25 cellular contexts compared by ENCODE assay signal in the genomic region with DNA sequence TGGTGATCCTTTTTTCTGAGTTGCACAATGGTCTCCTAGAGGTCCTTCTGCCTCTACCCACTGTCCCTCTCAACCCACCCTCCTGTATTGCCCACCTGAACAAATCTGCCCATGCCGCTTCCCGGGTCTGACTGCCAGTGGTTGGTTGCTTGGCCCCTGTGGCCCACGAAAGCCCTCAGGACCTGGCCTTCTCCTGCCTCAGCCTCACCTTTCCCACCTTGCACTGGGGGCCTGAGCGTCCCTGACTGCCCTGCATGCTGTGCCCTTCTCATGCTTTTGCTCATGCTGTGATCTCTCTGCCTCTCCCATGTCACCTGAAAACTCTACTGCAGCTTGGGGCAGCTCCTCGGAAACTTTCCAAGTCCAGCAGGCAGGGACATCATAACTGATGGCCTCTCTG.
"Had no signal": no experiment of that assay in that cellular context is flagged by ENCODE, and none has a peak within 500 bp of the region (broad histone marks: within the 10 kb centered on the region; RNA-seq: fewer than 3 reads in every experiment).

No MANE protein-coding gene starts in this region.

- H3K27ac Mint-ChIP-seq: effector memory CD8-positive, alpha-beta T cell; mesothelial cell of epicardium; natural killer cell treated with Interleukin-12 subunit alpha and Interleukin-12 subunit beta and Interleukin-15 and Interleukin-18, amount 100 ng/mL, for 72 hours; stimulated activated naive B cell treated with anti-CD40 and anti-IgM and Interleukin-4, amounts not matched to agents 10 μg/mL and 1 μg/mL and 100 μg/mL, for 72 hours; stimulated activated naive CD8-positive, alpha-beta T cell treated with anti-CD3 and anti-CD28 coated beads, Interleukin-15, Interleukin-2, amounts not matched to agents 100 ng/mL and 50 ng/mL, for 24 hours had no signal

- H3K27me3 Mint-ChIP-seq: stimulated activated naive CD8-positive, alpha-beta T cell treated with anti-CD3 and anti-CD28 coated beads, Interleukin-15, Interleukin-2, amounts not matched to agents 100 ng/mL and 50 ng/mL, for 24 hours had no signal

- H3K36me3 ChIP-seq: heart left ventricle, left lung, ovary, sigmoid colon, thoracic aorta, tibial nerve, upper lobe of right lung, uterus had no signal

- FAIRE-seq: frontal cortex, islet of Langerhans had no signal

- ATAC-seq: effector memory CD8-positive, alpha-beta T cell; heart left ventricle; left cardiac atrium; left lung; mucosa of descending colon; natural killer cell treated with Interleukin-12 subunit alpha and Interleukin-12 subunit beta and Interleukin-15 and Interleukin-18, amount 100 ng/mL, for 72 hours; psoas muscle; right cardiac atrium; stimulated activated naive B cell treated with anti-CD40 and anti-IgM and Interleukin-4, amounts not matched to agents 10 μg/mL and 1 μg/mL and 100 μg/mL, for 72 hours; upper lobe of right lung had no signal

- H3K9me3 ChIP-seq: heart left ventricle, left lung, mucosa of descending colon, ovary, psoas muscle, sigmoid colon, thoracic aorta, tibial nerve, upper lobe of right lung, uterus had no signal

- H3K4me1 ChIP-seq: heart left ventricle, left lung, psoas muscle, sigmoid colon, tibial nerve, upper lobe of right lung, uterus had no signal

- DNase-seq: cortex of kidney; effector memory CD8-positive, alpha-beta T cell; heart left ventricle; hippocampal formation; left cardiac atrium; left lung; mesenchymal stem cell; mucosa of descending colon; naive B cell; occipital lobe; ovary; psoas muscle; right cardiac atrium; sigmoid colon; stimulated activated CD4-positive, alpha-beta T cell treated with anti-CD3 and anti-CD28 coated beads, Interleukin-4, amount 100 ng/mL, for 4 hours; stimulated activated naive B cell treated with anti-CD40 and anti-IgM and Interleukin-4, amounts not matched to agents 10 μg/mL and 1 μg/mL and 100 μg/mL, for 72 hours; upper lobe of right lung; uterus had no signal

- H3K36me3 Mint-ChIP-seq: mesothelial cell of epicardium; naive B cell; natural killer cell treated with Interleukin-12 subunit alpha and Interleukin-12 subunit beta and Interleukin-15 and Interleukin-18, amount 100 ng/mL, for 72 hours; stimulated activated naive B cell treated with anti-CD40 and anti-IgM and Interleukin-4, amounts not matched to agents 10 μg/mL and 1 μg/mL and 100 μg/mL, for 72 hours had no signal

- H3K4me3 ChIP-seq: heart left ventricle, left lung, mucosa of descending colon, ovary, psoas muscle, sigmoid colon, thoracic aorta, tibial nerve, upper lobe of right lung, uterus had no signal

- H3K4me3 Mint-ChIP-seq: effector memory CD8-positive, alpha-beta T cell; mesothelial cell of epicardium; naive B cell; natural killer cell treated with Interleukin-12 subunit alpha and Interleukin-12 subunit beta and Interleukin-15 and Interleukin-18, amount 100 ng/mL, for 72 hours; stimulated activated naive B cell treated with anti-CD40 and anti-IgM and Interleukin-4, amounts not matched to agents 10 μg/mL and 1 μg/mL and 100 μg/mL, for 72 hours; stimulated activated naive CD8-positive, alpha-beta T cell treated with anti-CD3 and anti-CD28 coated beads, Interleukin-15, Interleukin-2, amounts not matched to agents 100 ng/mL and 50 ng/mL, for 24 hours had no signal

- H3K9me3 Mint-ChIP-seq: effector memory CD8-positive, alpha-beta T cell; mesothelial cell of epicardium; naive B cell; natural killer cell treated with Interleukin-12 subunit alpha and Interleukin-12 subunit beta and Interleukin-15 and Interleukin-18, amount 100 ng/mL, for 72 hours; stimulated activated naive B cell treated with anti-CD40 and anti-IgM and Interleukin-4, amounts not matched to agents 10 μg/mL and 1 μg/mL and 100 μg/mL, for 72 hours; stimulated activated naive CD8-positive, alpha-beta T cell treated with anti-CD3 and anti-CD28 coated beads, Interleukin-15, Interleukin-2, amounts not matched to agents 100 ng/mL and 50 ng/mL, for 24 hours had no signal

- H3K27ac ChIP-seq: heart left ventricle, left lung, ovary, psoas muscle, sigmoid colon, thoracic aorta, tibial nerve, upper lobe of right lung, uterus had no signal

- H3K27me3 ChIP-seq: heart left ventricle, left lung, ovary, sigmoid colon, tibial nerve, upper lobe of right lung, uterus had no signal
